Comparison of ENCODE assay signal across 8 cellular contexts in the genomic region with DNA sequence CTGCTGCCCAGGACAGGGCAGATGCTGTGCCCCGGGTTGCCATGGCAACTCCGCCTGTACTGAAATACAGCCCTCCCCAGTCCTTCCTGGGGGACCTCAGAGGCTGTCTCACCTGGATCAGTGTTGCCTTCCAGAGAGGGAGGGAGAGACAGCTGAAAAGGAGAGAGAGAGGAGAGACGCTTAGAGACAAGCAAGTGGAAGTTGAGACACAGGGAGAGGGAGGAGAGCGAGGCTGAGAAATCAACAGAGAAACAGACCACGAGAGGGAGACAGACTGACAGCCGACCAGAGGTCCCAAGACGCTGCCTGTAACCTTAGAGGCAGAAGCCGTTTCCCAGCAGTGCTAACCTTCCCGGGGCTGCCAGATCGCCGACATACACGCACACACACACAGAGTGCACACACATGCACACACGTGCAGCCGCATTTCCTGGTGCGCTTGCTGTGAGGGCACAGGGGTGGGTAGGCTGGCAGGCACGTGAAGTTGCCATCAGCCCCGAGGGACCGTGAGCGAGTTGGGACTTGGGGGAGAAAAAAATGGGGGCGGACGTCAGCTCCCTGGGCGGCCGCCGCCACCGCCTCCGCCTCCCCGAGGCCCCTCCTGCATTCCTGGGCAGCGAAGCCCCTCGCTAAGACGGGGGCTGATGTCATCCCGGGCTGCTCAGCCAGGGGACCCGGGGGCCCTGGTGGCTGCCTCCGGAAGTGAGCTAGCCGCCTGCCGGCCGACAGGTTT.
DNase-seq lines count a peak whose midpoint lies in the region; ATAC-seq, FAIRE-seq and TF ChIP-seq lines count a peak whose summit lies in the region.

No MANE protein-coding gene starts in this region.

- H3K9me3 Mint-ChIP-seq in T-helper 1 cell treated with Interleukin-12 subunit alpha and Interleukin-12 subunit beta and Interleukin-4 antibody, amounts not matched to agents 30 μg/mL and 1 μg/mL, for 36 hours: peaks cover 9% of the 10 kb centered on the region

- ATAC-seq in HG03520 (IDR thresholded peaks at IDR 0.05; ENCODE audit: unreplicated experiment): no peak

- TF ChIP-seq CTCF in GM12872 (IDR thresholded peaks at IDR 0.05; ENCODE audit: insufficient read depth, low read depth, low read length): peak; percentile 76

- no peak for FAIRE-seq in urothelium cell line (lab: Jason Lieb, UNC)

- H3K27ac Mint-ChIP-seq in T-helper 1 cell treated with Interleukin-12 subunit alpha and Interleukin-12 subunit beta and Interleukin-4 antibody, amounts not matched to agents 30 μg/mL and 1 μg/mL, for 36 hours: peak overlapping the region; percentile 71

- H3K36me3 Mint-ChIP-seq in T-helper 1 cell treated with Interleukin-12 subunit alpha and Interleukin-12 subunit beta and Interleukin-4 antibody, amounts not matched to agents 30 μg/mL and 1 μg/mL, for 36 hours (ENCODE audit: low read depth): peaks cover 12% of the 10 kb centered on the region

- peak; percentile 38 for DNase-seq in NCI-H1092 (lab: John Stamatoyannopoulos, UW)
- DNase-seq in anterior cingulate cortex (lab: John Stamatoyannopoulos, UW): peak in 43 of 58 donors; percentile 17 to 84 (median 40)
- peak; percentile 75 for DNase-seq in hepatic stellate cell (ENCODE audit: low spot score)
- DNase-seq in pulmonary artery endothelial cell (ENCODE audit: low read depth, low spot score): peak; percentile 77
- DNase-seq in urothelium cell line (ENCODE audit: low spot score): peak; percentile 100

- H3K4me3 Mint-ChIP-seq in T-helper 1 cell treated with Interleukin-12 subunit alpha and Interleukin-12 subunit beta and Interleukin-4 antibody, amounts not matched to agents 30 μg/mL and 1 μg/mL, for 36 hours: peak overlapping the region; percentile 80

- peaks cover 6% of the 10 kb centered on the region for H3K4me1 Mint-ChIP-seq in T-helper 1 cell treated with Interleukin-12 subunit alpha and Interleukin-12 subunit beta and Interleukin-4 antibody, amounts not matched to agents 30 μg/mL and 1 μg/mL, for 36 hours (ENCODE audit: low read depth)

- no peaks in the 10 kb centered on the region for H3K27me3 Mint-ChIP-seq in T-helper 1 cell treated with Interleukin-12 subunit alpha and Interleukin-12 subunit beta and Interleukin-4 antibody, amounts not matched to agents 30 μg/mL and 1 μg/mL, for 36 hours (ENCODE audit: low read depth)

Comparison
In these comparisons a context has a peak if more than half of its experiments do, and no peak if none do; other contexts are left out.
1. DNase-seq: peak in every context shown above with its lines; median percentile 100 in urothelium cell line; 77 in pulmonary artery endothelial cell; 75 in hepatic stellate cell; 40 in anterior cingulate cortex; 38 in NCI-H1092.